ENCODE assay signal across 9 cellular contexts in the genomic region with DNA sequence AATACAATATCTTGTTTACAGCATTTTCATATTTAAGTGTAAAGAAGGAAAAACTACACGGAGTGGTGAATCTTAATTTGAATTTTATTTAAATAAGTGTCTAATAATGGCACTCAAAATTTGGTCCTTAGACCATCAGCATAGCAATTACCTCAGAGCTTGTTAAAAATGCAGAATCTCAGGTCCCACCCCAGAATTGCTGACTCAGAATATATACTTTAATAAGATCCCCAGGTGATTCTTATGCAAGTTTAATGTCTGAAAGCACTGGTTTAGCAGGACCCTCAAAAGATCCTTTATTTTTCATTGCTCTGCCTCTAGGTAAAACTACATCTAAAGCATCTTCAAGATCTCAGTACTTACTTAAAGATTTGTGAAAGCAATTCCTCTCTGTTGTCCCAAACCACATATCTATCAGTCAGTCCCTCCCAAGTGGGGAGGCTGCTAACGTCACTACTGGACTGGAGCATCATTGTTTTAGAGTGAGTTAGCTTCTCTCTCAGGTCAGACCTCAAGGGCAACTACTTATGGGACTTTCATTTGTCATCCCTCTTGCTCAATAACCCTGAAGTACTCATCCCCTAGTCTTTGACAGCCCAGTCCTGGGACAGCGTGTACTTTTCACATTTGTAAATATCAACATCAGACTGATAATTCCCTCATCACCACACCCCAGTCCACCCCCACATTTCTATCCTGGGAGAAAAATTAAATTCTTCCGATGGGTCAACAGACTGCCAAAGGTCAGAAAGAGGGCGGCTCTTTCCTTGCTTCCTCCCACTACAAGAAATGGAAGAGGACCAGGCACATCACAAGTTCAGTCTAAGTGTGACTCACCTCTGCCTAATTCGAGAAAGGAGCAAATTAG.
A peak's percentile ranks its signal among the peaks of the same experiment; 100 is the strongest.
DNase-seq lines count a peak whose midpoint lies in the region; ATAC-seq and TF ChIP-seq lines count a peak whose summit lies in the region.
"Had no signal": no experiment of that assay in that cellular context is flagged by ENCODE, and none has a peak within 500 bp of the region (broad histone marks: within the 10 kb centered on the region; RNA-seq: fewer than 3 reads in every experiment).

No MANE protein-coding gene starts in this region.

- no peak overlapping the region for H3K4me3 Mint-ChIP-seq in activated naive CD4-positive, alpha-beta T cell treated with anti-CD3 and anti-CD28 coated beads for 36 hours

- TF ChIP-seq POLR2A in vagina (IDR thresholded peaks at IDR 0.05), result no peak

- H3K27ac Mint-ChIP-seq in activated naive CD4-positive, alpha-beta T cell treated with anti-CD3 and anti-CD28 coated beads, Interleukin-2, amount 50 U/mL, for 72 hours, result peak overlapping the region; percentile 33 to 73
- H3K27ac Mint-ChIP-seq in activated naive CD4-positive, alpha-beta T cell treated with anti-CD3 and anti-CD28 coated beads for 36 hours, result no peak overlapping the region

- H3K36me3 ChIP-seq in vagina, result no peaks in the 10 kb centered on the region

- peaks cover 2 to 4% of the 10 kb centered on the region in 2 donors for H3K9me3 Mint-ChIP-seq in activated naive CD4-positive, alpha-beta T cell treated with anti-CD3 and anti-CD28 coated beads, Interleukin-2, amount 50 U/mL, for 72 hours
- peaks cover 7% of the 10 kb centered on the region for H3K9me3 Mint-ChIP-seq in activated naive CD4-positive, alpha-beta T cell treated with anti-CD3 and anti-CD28 coated beads for 36 hours

- H3K27me3 ChIP-seq in vagina, result no peaks in the 10 kb centered on the region

- CTCF ChIA-PET in activated naive CD4-positive, alpha-beta T cell treated with anti-CD3 and anti-CD28 coated beads for 36 hours (lab: Charles Lee), result no interaction called here

- no peak overlapping the region for H3K4me3 ChIP-seq in cardiac fibroblast (replicated peaks in 1 of 2; ENCODE audit: low read depth in 2 of 2, low read length in 2 of 2)
- H3K4me3 ChIP-seq in vagina, result no peak overlapping the region

- peaks cover 19 to 46% of the 10 kb centered on the region in 2 donors for H3K36me3 Mint-ChIP-seq in activated naive CD4-positive, alpha-beta T cell treated with anti-CD3 and anti-CD28 coated beads, Interleukin-2, amount 50 U/mL, for 72 hours
- H3K36me3 Mint-ChIP-seq in activated naive CD4-positive, alpha-beta T cell treated with anti-CD3 and anti-CD28 coated beads for 36 hours (ENCODE audit: low read depth), result peaks cover 29% of the 10 kb centered on the region

- H3K9me3 ChIP-seq in vagina, result no peaks in the 10 kb centered on the region

- peak; percentile 32 to 72 for ATAC-seq in activated naive CD4-positive, alpha-beta T cell treated with anti-CD3 and anti-CD28 coated beads, Interleukin-2, amount 50 U/mL, for 72 hours
- ATAC-seq in GM19324 (IDR thresholded peaks at IDR 0.05; ENCODE audit: low FRiP score, unreplicated experiment), result no peak

- H3K27ac ChIP-seq in vagina, result peak overlapping the region; percentile 78

- DNase-seq in activated naive CD4-positive, alpha-beta T cell treated with anti-CD3 and anti-CD28 coated beads, Interleukin-2, amount 50 U/mL, for 72 hours (ENCODE audit: low spot score in 2 of 2), result no peak
- no peak for DNase-seq in activated naive CD4-positive, alpha-beta T cell treated with anti-CD3 and anti-CD28 coated beads for 36 hours
- peak; percentile 97 to 100 for DNase-seq in cardiac fibroblast (ENCODE audit: low read depth in 2 of 2)
- peak; percentile 46 for DNase-seq in mucosa of gallbladder (ENCODE audit: low spot score)
- peak in 1 of 2 donors; percentile 98 for DNase-seq in vagina (ENCODE audit: extremely low spot score in 2 of 2)
- no peak for DNase-seq in G401 (ENCODE audit: low spot score)
- no peak for DNase-seq in NCI-H82 (lab: John Stamatoyannopoulos, UW)
- DNase-seq: DMS153 had no signal

- H3K4me1 ChIP-seq in vagina, result peaks cover 51% of the 10 kb centered on the region

- no peak for TF ChIP-seq CTCF in cardiac fibroblast (IDR thresholded peaks at IDR 0.05; ENCODE audit: low read depth, low read length)
- no peak for TF ChIP-seq CTCF in vagina (IDR thresholded peaks at IDR 0.05)

- in situ Hi-C loops in G401 (cut with HindIII; ENCODE audit: low sequenced_read_pairs), result no loop called here

- peaks cover 65% of the 10 kb centered on the region for H3K4me1 Mint-ChIP-seq in activated naive CD4-positive, alpha-beta T cell treated with anti-CD3 and anti-CD28 coated beads for 36 hours (ENCODE audit: low read depth)

- H3K27me3 Mint-ChIP-seq in activated naive CD4-positive, alpha-beta T cell treated with anti-CD3 and anti-CD28 coated beads for 36 hours (ENCODE audit: low read depth), result no peaks in the 10 kb centered on the region

- intact Hi-C loops in activated naive CD4-positive, alpha-beta T cell treated with anti-CD3 and anti-CD28 coated beads for 36 hours (cut with micrococcal nuclease), result no loop called here
- intact Hi-C loops in vagina (cut with DNase I), result loop anchor here (2.0 kb wide), 1 partner anchor 77 kb away; a partner anchor contains a TSS

Comparison
In these comparisons a context has a peak if more than half of its experiments do, and no peak if none do; other contexts are left out.
1. DNase-seq: peak in cardiac fibroblast (2 of 2) and mucosa of gallbladder (single experiment); none in activated naive CD4-positive, alpha-beta T cell treated with anti-CD3 and anti-CD28 coated beads, Interleukin-2, amount 50 U/mL, for 72 hours (0 of 2), activated naive CD4-positive, alpha-beta T cell treated with anti-CD3 and anti-CD28 coated beads for 36 hours (single experiment), G401 (single experiment) and NCI-H82 (single experiment).